In the genomic region with DNA sequence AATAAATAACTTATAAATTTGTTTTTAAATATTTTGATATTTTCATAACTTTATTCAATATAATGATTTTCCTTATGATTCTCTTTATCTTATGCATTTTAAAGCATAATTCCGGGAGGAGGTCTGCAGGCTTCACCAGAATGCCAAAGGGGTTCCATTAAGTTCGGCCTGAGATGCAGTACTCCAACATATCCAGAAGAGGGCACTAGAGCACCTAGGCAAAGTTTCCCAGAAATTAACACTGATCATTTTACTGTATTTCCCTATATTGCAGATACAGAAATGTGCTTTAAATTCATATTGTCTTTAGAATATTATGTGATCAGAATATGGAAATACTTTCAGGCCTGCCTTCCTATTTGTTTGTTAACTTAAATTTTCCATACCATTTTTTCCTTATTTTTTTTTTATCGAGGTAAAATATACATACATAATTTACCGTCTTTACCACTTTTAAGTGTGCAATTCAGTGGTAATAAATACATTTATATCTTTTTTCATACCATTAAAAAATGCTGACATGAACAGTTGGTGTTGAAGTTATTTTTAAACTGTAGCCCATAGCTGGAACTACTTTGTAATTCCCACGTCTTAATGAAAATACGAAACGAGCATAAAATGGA, we compare ENCODE assay signal across 9 cellular contexts. TPM values are rescaled to one million over a fixed set of nuclear protein-coding genes. Genes with fewer than 3 reads are reported as not detected.
A peak's percentile ranks its signal among the peaks of the same experiment; 100 is the strongest.
DNase-seq lines count a peak whose midpoint lies in the region; ATAC-seq, FAIRE-seq and TF ChIP-seq lines count a peak whose summit lies in the region.
"Had no signal": no experiment of that assay in that cellular context is flagged by ENCODE, and none has a peak within 500 bp of the region (broad histone marks: within the 10 kb centered on the region; RNA-seq: fewer than 3 reads in every experiment).

No MANE protein-coding gene starts in this region.

- H3K9me3 ChIP-seq in PC-9 (ENCODE audit: insufficient read depth, low read depth) (no peaks in the 10 kb centered on the region), GM12878 (replicated peaks; ENCODE audit: control insufficient read depth, insufficient read depth, low read length) (no peaks in the 10 kb centered on the region)
- H3K9me3 ChIP-seq: BLaER1 treated with 17β-estradiol and CSF1 and Interleukin-3, amounts not matched to agents 10 nM and 100 nM had no signal

- H3K36me3 Mint-ChIP-seq in immature natural killer cell, result no peaks in the 10 kb centered on the region

- H2AFZ ChIP-seq in PC-9 (no peak overlapping the region), GM12878 (ENCODE audit: control insufficient read depth, low read depth, low read length) (no peak overlapping the region)

- POLR2A ChIA-PET in PC-9 (lab: Charles Lee; ENCODE audit: unreplicated experiment) (no interaction called here), GM12878 (lab: Charles Lee) (no interaction called here)

- CTCF ChIA-PET in PC-9 (lab: Charles Lee), result interaction anchor here (0.7 kb wide), 2 partner anchors 53 to 858 kb away, joined by 3 read pairs; no protein-coding TSS in a partner anchor
- CTCF ChIA-PET in GM12878 (lab: Yijun Ruan, JAX), result interaction anchor here (0.6 to 11.8 kb wide), 17 partner anchors 8 to 268 kb away, joined by 3 to 577 read pairs (median 4); no protein-coding TSS in a partner anchor

- SMC1A ChIA-PET in GM12878 (lab: Charles Lee; ENCODE audit: uncharacterized antibody, unreplicated experiment), result interaction anchor here (0.6 to 3.6 kb wide), 10 partner anchors 54 to 354 kb away, joined by 3 to 32 read pairs (median 4); partner anchors contain the start of gene CLYBL

- peak; percentile 98 for FAIRE-seq in GM12878 (lab: Jason Lieb, UNC)

- no peak overlapping the region for H3K4me2 ChIP-seq in PC-9
- no peak overlapping the region for H3K4me2 ChIP-seq in GM12878 (ENCODE audit: control insufficient read depth, insufficient read depth)
- H3K4me2 ChIP-seq: BLaER1 treated with 17β-estradiol and CSF1 and Interleukin-3, amounts not matched to agents 10 nM and 100 nM had no signal

- intact Hi-C loops in PC-9 (cut with micrococcal nuclease; ENCODE audit: unreplicated experiment), result loop anchor here (2.0 to 10.0 kb wide), 5 partner anchors 58 to 1682 kb away; partner anchors contain the start of genes TM9SF2 and ZIC2
- intact Hi-C loops in GM12878 (cut with micrococcal nuclease; ENCODE audit: unreplicated experiment), result loop anchor here (1.0 to 10.0 kb wide), 6 partner anchors 62 to 1070 kb away; no protein-coding TSS in a partner anchor

- H3K27me3 ChIP-seq in PC-9 (ENCODE audit: insufficient read depth, low read depth), result no peaks in the 10 kb centered on the region
- H3K27me3 ChIP-seq in GM12878 (replicated peaks in 1 of 2; ENCODE audit: control insufficient read depth in 2 of 2, insufficient read depth in 2 of 2, low read length in 1 of 2), result peaks cover 2 to 4% of the 10 kb centered on the region in 2 experiments; a peak in 2 of 4 replicates
- H3K27me3 ChIP-seq: BLaER1 treated with 17β-estradiol and CSF1 and Interleukin-3, amounts not matched to agents 10 nM and 100 nM had no signal

- H3K27me3 Mint-ChIP-seq in immature natural killer cell (ENCODE audit: low read depth in 3 of 3), result peaks cover 0 to 8% (median 6%) of the 10 kb centered on the region in 3 donors

- no peak overlapping the region for H3K9ac ChIP-seq in GM12878 (ENCODE audit: control insufficient read depth, insufficient read depth, low read length)
- H3K9ac ChIP-seq: BLaER1 treated with 17β-estradiol and CSF1 and Interleukin-3, amounts not matched to agents 10 nM and 100 nM had no signal

- H4K20me1 ChIP-seq in PC-9 (ENCODE audit: insufficient read depth) (no peaks in the 10 kb centered on the region), GM12878 (ENCODE audit: control insufficient read depth, insufficient read depth) (no peaks in the 10 kb centered on the region)
- H4K20me1 ChIP-seq: BLaER1 treated with 17β-estradiol and CSF1 and Interleukin-3, amounts not matched to agents 10 nM and 100 nM had no signal

- H3K9me3 Mint-ChIP-seq in immature natural killer cell, result no peaks in the 10 kb centered on the region

- in situ Hi-C loops in GM12878 (cut with MboI), result no loop called here

- H3K36me3 ChIP-seq in PC-9 (ENCODE audit: low read depth), result no peaks in the 10 kb centered on the region
- no peaks in the 10 kb centered on the region for H3K36me3 ChIP-seq in GM12878 (ENCODE audit: control insufficient read depth in 2 of 2, insufficient read depth in 2 of 2, low read length in 1 of 2)
- H3K36me3 ChIP-seq: BLaER1 treated with 17β-estradiol and CSF1 and Interleukin-3, amounts not matched to agents 10 nM and 100 nM had no signal

- no peak overlapping the region for H3K4me3 Mint-ChIP-seq in immature natural killer cell

- no peak overlapping the region for H3K27ac Mint-ChIP-seq in immature natural killer cell

- no peak for TF ChIP-seq POLR2A in GM12878 (IDR thresholded peaks at IDR 0.05; ENCODE audit: low read depth, low read length)

- H3F3A ChIP-seq in PC-9 (ENCODE audit: insufficient read depth, low read depth), result no peaks in the 10 kb centered on the region; the same call in 1 of the 2 replicates

- TF ChIP-seq RAD21 in GM12878 (IDR thresholded peaks at IDR 0.05; ENCODE audit: insufficient read depth, low read depth, low read length), result peak; percentile 96

- no peak overlapping the region for H3K27ac ChIP-seq in PC-9
- H3K27ac ChIP-seq in GM12878 (ENCODE audit: control insufficient read depth, insufficient read depth), result no peak overlapping the region
- H3K27ac ChIP-seq: BLaER1 treated with 17β-estradiol and CSF1 and Interleukin-3, amounts not matched to agents 10 nM and 100 nM had no signal

- no TSS peak for BruUV-seq in PC-9 (replicated peaks; lab: Mats Ljungman, UMichigan)
- no TSS peak for BruUV-seq in GM12878 (replicated peaks; lab: Mats Ljungman, UMichigan)

- peak; percentile 77 for ATAC-seq in GM12878
- no peak for ATAC-seq in HG03196 (IDR thresholded peaks at IDR 0.05; ENCODE audit: unreplicated experiment)

- no peaks in the 10 kb centered on the region for H3K9me2 ChIP-seq in PC-9 (ENCODE audit: insufficient read depth)

- RAD21 ChIA-PET in GM12878 (lab: Charles Lee; ENCODE audit: unreplicated experiment), result interaction anchor here (1.0 to 3.0 kb wide), 6 partner anchors 53 to 173 kb away, joined by 3 to 30 read pairs (median 4); no protein-coding TSS in a partner anchor

- H3K4me3 ChIP-seq in PC-9 (no peak overlapping the region), GM12878 (no peak overlapping the region)
- H3K4me3 ChIP-seq: BLaER1 treated with 17β-estradiol and CSF1 and Interleukin-3, amounts not matched to agents 10 nM and 100 nM had no signal

- peaks cover 19% of the 10 kb centered on the region for H3K4me1 ChIP-seq in PC-9 (replicated peaks; ENCODE audit: insufficient read depth)
- 0 out of 2 replicates have a peak, but pooled peaks cover 2% of the 10 kb centered on the region for H3K4me1 ChIP-seq in GM12878 (ENCODE audit: control insufficient read depth, insufficient read depth, low read length)

- TF ChIP-seq CTCF in PC-9 (conservative IDR thresholded peaks at IDR 0.05), result peak; percentile 96
- peak; percentile 81 to 93 (median 88) for TF ChIP-seq CTCF in GM12878 (IDR thresholded peaks at IDR 0.05 in 2 of 3, conservative IDR thresholded peaks at IDR 0.05 in 1 of 3; ENCODE audit: control insufficient read depth in 2 of 3, extremely low read depth in 1 of 3, insufficient read depth in 1 of 3, low read depth in 3 of 3, low read length in 3 of 3)

- H3K79me2 ChIP-seq in PC-9 (ENCODE audit: low read depth) (no peaks in the 10 kb centered on the region), GM12878 (ENCODE audit: control insufficient read depth, insufficient read depth, low read length) (no peaks in the 10 kb centered on the region)

- 69% methylated on average over 7 of the region's 7 CpGs for WGBS in GM12878 (ENCODE audit: insufficient coverage, insufficient replicate concordance, low lambda C conversion rate, missing lambda C conversion rate)

- peaks cover under 1 to 4% of the 10 kb centered on the region in 2 donors for H3K4me1 Mint-ChIP-seq in immature natural killer cell

- DNase-seq in NCI-H1105 treated with DMSO at 0.1 percent for 48 hours (lab: John Stamatoyannopoulos, UW), result peak; percentile 45
- no peak for DNase-seq in NCI-H1105 (lab: John Stamatoyannopoulos, UW)
- peak in 40 of 76 experiments; percentile 4 to 66 (median 27) for DNase-seq in HUDEP-2 (lab: John Stamatoyannopoulos, UW; ENCODE audit: unreplicated experiment in 76 of 76)
- DNase-seq in PC-9, result peak; percentile 42 to 49
- no peak for DNase-seq in GM12878 (ENCODE audit: low read depth, low spot score)
- peak; percentile 59 to 70 (median 66) for DNase-seq in immature natural killer cell
- DNase-seq in stimulated activated CD8-positive, alpha-beta memory T cell treated with anti-CD3 and anti-CD28 coated beads, Interleukin-4, amount 100 ng/mL, for 48 hours, result peak; percentile 58

- no peak for TF ChIP-seq EP300 in GM12878 (IDR thresholded peaks at IDR 0.05; ENCODE audit: borderline replicate concordance in 1 of 2, control insufficient read depth in 1 of 2, low read depth in 2 of 2, low read length in 2 of 2)

TF ChIP-seq in GM12878, 131 proteins besides CTCF, POLR2A, EP300 and RAD21 (continues in another document):
- TF ChIP-seq YY1 (IDR thresholded peaks at IDR 0.05; ENCODE audit: low read depth, low read length) (0 out of 2 replicates have a peak, but pooled peaks have one; percentile 41), ZSCAN29 (IDR thresholded peaks at IDR 0.05) (no peak), SMC3 (IDR thresholded peaks at IDR 0.05; ENCODE audit: borderline replicate concordance, low read length) (peak; percentile 69)

RNA-seq across cellular contexts. Expression of gene TM9SF2, which starts 58.9 kb away (rescaled TPM):
- total RNA-seq in PC-9 (2021) (66.5 and 87.0 TPM in 2 replicates), GM12878 (2014; rRNA removed) (89.3 and 113 TPM in 2 replicates), GM12878 (2014; rRNA removed; fragmentation: Illumina TruSeq; extraction: Trizol) (96.5 and 99.3 TPM in 2 replicates), GM12878 (2021) (75.0 and 77.2 TPM in 2 replicates)
- 49.7 and 55.0 TPM in 2 replicates for total RNA-seq in GM12878 (2013; cell fraction: nucleolus; rRNA removed)
- 29.1 TPM for polyA plus RNA-seq in GM12878 (2011; ENCODE audit: low read depth)
- polyA plus RNA-seq in GM12878 (2011; rRNA removed) (75.1 and 98.9 TPM in 2 replicates), GM12878 (2014; fragmentation: Illumina TruSeq; extraction: Trizol) (81.2 and 95.6 TPM in 2 replicates), GM12878 (2014; fragmentation: Nextera tagmentation; extraction: Ambion mirVana) (10 to 100 TPM; 34.6 to 42.5 TPM), GM12878 (2014; rRNA removed) (51.8 and 62.9 TPM in 2 replicates), GM12878 (2016; fragmentation: Nextera tagmentation; extraction: Ambion mirVana) (100 to 1,000 TPM; 122 to 128 TPM), immature natural killer cell (100 to 1,000 TPM in 1 of 3 donors, 10 to 100 TPM in 2; 57.5 to 109 (median 83.0) TPM)
- polyA plus RNA-seq in GM12878 (2011; cell fraction: cytosol; rRNA removed), result 28.8 and 35.5 TPM in 2 replicates
- polyA plus RNA-seq in GM12878 (2011; cell fraction: nucleus; rRNA removed), result 32.7 and 35.4 TPM in 2 replicates
- polyA plus RNA-seq in GM12878 (2012), result 41.6 and 48.4 TPM in 2 replicates
- polyA minus RNA-seq in GM12878 (2011; rRNA and poly(A)+ RNA removed), result 51.3 and 62.7 TPM in 2 replicates
- 37.8 and 67.8 TPM in 2 replicates for polyA minus RNA-seq in GM12878 (2011; cell fraction: cytosol; rRNA and poly(A)+ RNA removed)
- polyA minus RNA-seq in GM12878 (2011; cell fraction: nucleus; rRNA and poly(A)+ RNA removed), result 17.5 and 30.4 TPM in 2 replicates

Comparison
In these comparisons a context has a peak if more than half of its experiments do, and no peak if none do; other contexts are left out.
1. DNase-seq: peak in NCI-H1105 treated with DMSO at 0.1 percent for 48 hours (single experiment), HUDEP-2 (40 of 76), PC-9 (2 of 2), immature natural killer cell (3 of 3) and stimulated activated CD8-positive, alpha-beta memory T cell treated with anti-CD3 and anti-CD28 coated beads, Interleukin-4, amount 100 ng/mL, for 48 hours (single experiment); none in NCI-H1105 (single experiment) and GM12878 (single experiment).